Comparison of ENCODE assay signal across 13 cellular contexts in genomic region chr6:75458895-75459294, GRCh38. TPM values are rescaled to one million over a fixed set of nuclear protein-coding genes. Genes with fewer than 3 reads are reported as not detected.
DNase-seq lines count a peak whose midpoint lies in the region; ATAC-seq and TF ChIP-seq lines count a peak whose summit lies in the region.
"Had no signal": no experiment of that assay in that cellular context is flagged by ENCODE, and none has a peak within 500 bp of the region (broad histone marks: within the 10 kb centered on the region; RNA-seq: fewer than 3 reads in every experiment).

No MANE protein-coding gene starts in this region.

- H3K4me1 Mint-ChIP-seq in MCF 10A (ENCODE audit: insufficient read depth, unreplicated experiment) (peaks cover 7% of the 10 kb centered on the region), glutamatergic neuron (ENCODE audit: low read depth, unreplicated experiment) (no peaks in the 10 kb centered on the region)

- H3K27ac ChIP-seq in heart left ventricle = peak overlapping the region in 10 of 12 donors; percentile 22 to 81 (median 59)
- H3K27ac ChIP-seq in gastrocnemius medialis = peak overlapping the region; percentile 53 to 65 (median 60)

- no peaks in the 10 kb centered on the region for H3K9me3 Mint-ChIP-seq in MCF 10A (ENCODE audit: unreplicated experiment)
- no peaks in the 10 kb centered on the region for H3K9me3 Mint-ChIP-seq in activated naive CD4-positive, alpha-beta T cell treated with anti-CD3 and anti-CD28 coated beads, Interleukin-2, amount 50 U/mL, for 72 hours
- no peaks in the 10 kb centered on the region for H3K9me3 Mint-ChIP-seq in glutamatergic neuron (ENCODE audit: unreplicated experiment)

- TF ChIP-seq CTCF in MCF 10A (IDR thresholded peaks at IDR 0.05; ENCODE audit: unreplicated experiment) (no peak), heart left ventricle (IDR thresholded peaks at IDR 0.05) (no peak), gastrocnemius medialis (IDR thresholded peaks at IDR 0.05 in 4 of 5, conservative IDR thresholded peaks at IDR 0.05 in 1 of 5) (no peak), glutamatergic neuron (IDR thresholded peaks at IDR 0.05; ENCODE audit: partially characterized antibody, unreplicated experiment) (no peak)

- H3K27me3 ChIP-seq in heart left ventricle = no peaks in the 10 kb centered on the region
- no peaks in the 10 kb centered on the region for H3K27me3 ChIP-seq in gastrocnemius medialis
- H3K27me3 ChIP-seq: BE2C, upper lobe of left lung had no signal

- H3K4me3 Mint-ChIP-seq in MCF 10A (ENCODE audit: unreplicated experiment) (no peak overlapping the region), glutamatergic neuron (ENCODE audit: unreplicated experiment) (no peak overlapping the region)
- H3K4me3 Mint-ChIP-seq: activated CD8-positive, alpha-beta T cell treated with anti-CD3 and anti-CD28 coated beads, Interleukin-2, amount 10 ng/mL, durations not matched to agents 7 days and 5 days had no signal

- H3K27me3 Mint-ChIP-seq in MCF 10A (ENCODE audit: insufficient read depth, unreplicated experiment) = no peaks in the 10 kb centered on the region
- H3K27me3 Mint-ChIP-seq in glutamatergic neuron (ENCODE audit: unreplicated experiment) = no peaks in the 10 kb centered on the region

- H3K27ac Mint-ChIP-seq in MCF 10A (ENCODE audit: low read depth, unreplicated experiment) (peak overlapping the region; percentile 42), glutamatergic neuron (ENCODE audit: unreplicated experiment) (no peak overlapping the region)
- H3K27ac Mint-ChIP-seq in activated naive CD4-positive, alpha-beta T cell treated with anti-CD3 and anti-CD28 coated beads, Interleukin-2, amount 50 U/mL, for 72 hours = no peak overlapping the region
- H3K27ac Mint-ChIP-seq: activated CD8-positive, alpha-beta T cell treated with anti-CD3 and anti-CD28 coated beads, Interleukin-2, amount 10 ng/mL, durations not matched to agents 7 days and 5 days had no signal

- in situ Hi-C loops in gastrocnemius medialis (cut with MboI; ENCODE audit: low sequenced_read_pairs in 4 of 4) = no loop called here

- H3K36me3 ChIP-seq in heart left ventricle (peaks cover 0 to 2% (median 0%) of the 10 kb centered on the region in 9 donors), gastrocnemius medialis (no peaks in the 10 kb centered on the region)
- H3K36me3 ChIP-seq: BE2C, upper lobe of left lung had no signal

- H3K4me3 ChIP-seq in heart left ventricle = no peak overlapping the region
- no peak overlapping the region for H3K4me3 ChIP-seq in gastrocnemius medialis
- H3K4me3 ChIP-seq: upper lobe of left lung had no signal

- POLR2A ChIA-PET in MCF 10A (lab: Yijun Ruan, JAX) = interaction anchor here (0.6 to 2.3 kb wide), 4 partner anchors 13 to 30 kb away, joined by 3 to 11 read pairs (median 5); no protein-coding TSS in a partner anchor

- peak; percentile 58 for DNase-seq in COLO829 (ENCODE audit: low spot score)
- DNase-seq in MCF 10A (ENCODE audit: unreplicated experiment) = peak; percentile 92
- peak in 3 of 5 donors; percentile 21 to 42 (median 35) for DNase-seq in heart left ventricle
- DNase-seq in gastrocnemius medialis = no peak
- DNase-seq in activated naive CD4-positive, alpha-beta T cell treated with anti-CD3 and anti-CD28 coated beads, Interleukin-2, amount 50 U/mL, for 72 hours (ENCODE audit: low spot score in 2 of 2) = no peak
- no peak for DNase-seq in LoVo (ENCODE audit: low spot score)
- no peak for DNase-seq in SIG-M5 treated with dmso at 0.1 percent for 504 hours (lab: John Stamatoyannopoulos, UW; ENCODE audit: unreplicated experiment)
- DNase-seq in glutamatergic neuron = no peak
- DNase-seq: activated CD8-positive, alpha-beta T cell treated with anti-CD3 and anti-CD28 coated beads, Interleukin-2, amount 10 ng/mL, durations not matched to agents 7 days and 5 days; BE2C; NCI-H1694; occipital lobe; upper lobe of left lung had no signal

- no peaks in the 10 kb centered on the region for H3K36me3 Mint-ChIP-seq in MCF 10A (ENCODE audit: insufficient read depth, unreplicated experiment)
- no peaks in the 10 kb centered on the region for H3K36me3 Mint-ChIP-seq in activated naive CD4-positive, alpha-beta T cell treated with anti-CD3 and anti-CD28 coated beads, Interleukin-2, amount 50 U/mL, for 72 hours
- no peaks in the 10 kb centered on the region for H3K36me3 Mint-ChIP-seq in glutamatergic neuron (ENCODE audit: unreplicated experiment)

- no peaks in the 10 kb centered on the region for H3K9me3 ChIP-seq in heart left ventricle
- H3K9me3 ChIP-seq in gastrocnemius medialis = no peaks in the 10 kb centered on the region
- H3K9me3 ChIP-seq: BE2C, upper lobe of left lung had no signal

- CTCF ChIA-PET in MCF 10A (lab: Yijun Ruan, JAX) = no interaction called here

- BruUV-seq in MCF 10A (replicated peaks; lab: Mats Ljungman, UMichigan) = no TSS peak

- TF ChIP-seq POLR2A in heart left ventricle (IDR thresholded peaks at IDR 0.05) (no peak), gastrocnemius medialis (IDR thresholded peaks at IDR 0.05) (no peak)

- intact Hi-C loops in MCF 10A (cut with micrococcal nuclease) (no loop called here), heart left ventricle (cut with DNase I) (no loop called here), gastrocnemius medialis (cut with DNase I; ENCODE audit: low total_unique reads) (no loop called here)

- H3K4me1 ChIP-seq in heart left ventricle = peaks cover 7 to 81% (median 42%) of the 10 kb centered on the region in 12 donors
- peaks cover 62 to 66% of the 10 kb centered on the region in 2 donors for H3K4me1 ChIP-seq in gastrocnemius medialis
- H3K4me1 ChIP-seq: BE2C had no signal

- ATAC-seq in heart left ventricle = peak; percentile 57 to 93 (median 78)
- ATAC-seq in gastrocnemius medialis = peak; percentile 67 to 72
- ATAC-seq in activated naive CD4-positive, alpha-beta T cell treated with anti-CD3 and anti-CD28 coated beads, Interleukin-2, amount 50 U/mL, for 72 hours = no peak
- ATAC-seq: activated CD8-positive, alpha-beta T cell treated with anti-CD3 and anti-CD28 coated beads, Interleukin-2, amount 10 ng/mL, durations not matched to agents 7 days and 5 days had no signal

- WGBS in heart left ventricle, 4 donors = 50 to 56% (median 53%) methylated on average over 4 of the region's 4 CpGs

RNA-seq across cellular contexts. Expression of gene FILIP1, which starts 34.7 kb away (rescaled TPM):
- total RNA-seq in MCF 10A (2022) = 0.14 and 0.32 TPM in 2 replicates
- 100 to 1,000 TPM in 8 of 9 donors, 10 to 100 TPM in 1; 91.1 to 230 (median 177) TPM for total RNA-seq in heart left ventricle
- polyA plus RNA-seq in heart left ventricle = 10 to 100 TPM; 49.2 to 63.1 TPM
- total RNA-seq in gastrocnemius medialis = 100 to 1,000 TPM in 2 of 4 donors, 10 to 100 TPM in 2; 57.5 to 123 (median 93.8) TPM
- total RNA-seq in activated naive CD4-positive, alpha-beta T cell treated with anti-CD3 and anti-CD28 coated beads, Interleukin-2, amount 50 U/mL, for 72 hours = not detected
- 0.69 TPM for total RNA-seq in glutamatergic neuron (ENCODE audit: unreplicated experiment)
- total RNA-seq: activated CD8-positive, alpha-beta T cell treated with anti-CD3 and anti-CD28 coated beads, Interleukin-2, amount 10 ng/mL, durations not matched to agents 7 days and 5 days had no signal

Comparison
In these comparisons a context has a peak if more than half of its experiments do, and no peak if none do; other contexts are left out.
1. DNase-seq: peak in COLO829 (single experiment), MCF 10A (single experiment) and heart left ventricle (3 of 5); none in gastrocnemius medialis (0 of 2), activated naive CD4-positive, alpha-beta T cell treated with anti-CD3 and anti-CD28 coated beads, Interleukin-2, amount 50 U/mL, for 72 hours (0 of 2), LoVo (single experiment), SIG-M5 treated with dmso at 0.1 percent for 504 hours (single experiment) and glutamatergic neuron (single experiment).
2. ATAC-seq: peak in heart left ventricle (4 of 4) and gastrocnemius medialis (2 of 2); none in activated naive CD4-positive, alpha-beta T cell treated with anti-CD3 and anti-CD28 coated beads, Interleukin-2, amount 50 U/mL, for 72 hours (0 of 2).
3. RNA of gene FILIP1, which starts 34.7 kb away (total RNA-seq): 91.1 to 230 TPM in heart left ventricle and 57.5 to 123 TPM in gastrocnemius medialis; 0.69 TPM in glutamatergic neuron (single experiment), 0.14 to 0.32 TPM in MCF 10A and not detected in activated naive CD4-positive, alpha-beta T cell treated with anti-CD3 and anti-CD28 coated beads, Interleukin-2, amount 50 U/mL, for 72 hours; every median in the first group is over 10 times any median in the second.